ENCODE assay signal across 20 cellular contexts in genomic region chrX:9369802-9370291, GRCh38.
DNase-seq lines count a peak whose midpoint lies in the region; ATAC-seq, FAIRE-seq and TF ChIP-seq lines count a peak whose summit lies in the region.
"Had no signal": no experiment of that assay in that cellular context is flagged by ENCODE, and none has a peak within 500 bp of the region (broad histone marks: within the 10 kb centered on the region; RNA-seq: fewer than 3 reads in every experiment).

No MANE protein-coding gene starts in this region.

- intact Hi-C loops in activated naive CD4-positive, alpha-beta T cell treated with anti-CD3 and anti-CD28 coated beads for 36 hours (cut with micrococcal nuclease), result loop anchor here (1.0 kb wide), 1 partner anchor 29 kb away; no protein-coding TSS in a partner anchor

- no peaks in the 10 kb centered on the region for H3K36me3 Mint-ChIP-seq in activated naive CD4-positive, alpha-beta T cell treated with anti-CD3 and anti-CD28 coated beads for 36 hours (ENCODE audit: low read depth)
- H3K36me3 Mint-ChIP-seq in astrocyte (ENCODE audit: low read depth, unreplicated experiment), result no peaks in the 10 kb centered on the region
- H3K36me3 Mint-ChIP-seq in stimulated activated effector memory CD8-positive, alpha-beta T cell treated with anti-CD3 and anti-CD28 coated beads, Interleukin-12 subunit alpha, Interleukin-12 subunit beta, amount 100 ng/mL, for 72 hours, result no peaks in the 10 kb centered on the region
- H3K36me3 Mint-ChIP-seq: CD4-positive, alpha-beta memory T cell had no signal

- DNase-seq in activated naive CD4-positive, alpha-beta T cell treated with anti-CD3 and anti-CD28 coated beads for 36 hours, result peak; percentile 6
- no peak for DNase-seq in activated naive CD4-positive, alpha-beta T cell (lab: John Stamatoyannopoulos, UW)
- DNase-seq in RPMI7951 (ENCODE audit: low read depth) (peak; percentile 56), astrocyte (ENCODE audit: low read depth) (peak; percentile 52), GM13976 (ENCODE audit: low spot score) (no peak), NCI-H146 (lab: John Stamatoyannopoulos, UW) (no peak)
- DNase-seq in stimulated activated effector memory CD8-positive, alpha-beta T cell treated with anti-CD3 and anti-CD28 coated beads, Interleukin-12 subunit alpha, Interleukin-12 subunit beta, amount 100 ng/mL, for 72 hours (ENCODE audit: low spot score in 2 of 2), result no peak
- DNase-seq: CD4-positive, alpha-beta memory T cell; left colon; mucosa of descending colon; NCI-H2081 treated with DMSO at 0.1 percent for 48 hours; NCI-H526; PC-3; right lobe of liver had no signal

- H3K9me3 Mint-ChIP-seq in activated naive CD4-positive, alpha-beta T cell treated with anti-CD3 and anti-CD28 coated beads for 36 hours, result no peaks in the 10 kb centered on the region
- H3K9me3 Mint-ChIP-seq in astrocyte (ENCODE audit: unreplicated experiment), result no peaks in the 10 kb centered on the region
- no peaks in the 10 kb centered on the region for H3K9me3 Mint-ChIP-seq in stimulated activated effector memory CD8-positive, alpha-beta T cell treated with anti-CD3 and anti-CD28 coated beads, Interleukin-12 subunit alpha, Interleukin-12 subunit beta, amount 100 ng/mL, for 72 hours
- H3K9me3 Mint-ChIP-seq: CD4-positive, alpha-beta memory T cell had no signal

- H3K4me2 ChIP-seq in astrocyte (ENCODE audit: low read length), result no peak overlapping the region

- peaks cover 14% of the 10 kb centered on the region for H3K4me1 Mint-ChIP-seq in activated naive CD4-positive, alpha-beta T cell treated with anti-CD3 and anti-CD28 coated beads for 36 hours (ENCODE audit: low read depth)
- H3K4me1 Mint-ChIP-seq in astrocyte (ENCODE audit: low read depth, unreplicated experiment), result no peaks in the 10 kb centered on the region
- peaks cover 6% of the 10 kb centered on the region for H3K4me1 Mint-ChIP-seq in stimulated activated effector memory CD8-positive, alpha-beta T cell treated with anti-CD3 and anti-CD28 coated beads, Interleukin-12 subunit alpha, Interleukin-12 subunit beta, amount 100 ng/mL, for 72 hours

- H3K9me3 ChIP-seq in astrocyte (ENCODE audit: insufficient read depth, low read depth, low read length), result no peaks in the 10 kb centered on the region
- H3K9me3 ChIP-seq: mucosa of descending colon, right lobe of liver had no signal

- H3K27ac Mint-ChIP-seq in activated naive CD4-positive, alpha-beta T cell treated with anti-CD3 and anti-CD28 coated beads for 36 hours, result no peak overlapping the region
- no peak overlapping the region for H3K27ac Mint-ChIP-seq in astrocyte (ENCODE audit: unreplicated experiment)
- no peak overlapping the region for H3K27ac Mint-ChIP-seq in stimulated activated effector memory CD8-positive, alpha-beta T cell treated with anti-CD3 and anti-CD28 coated beads, Interleukin-12 subunit alpha, Interleukin-12 subunit beta, amount 100 ng/mL, for 72 hours

- no peaks in the 10 kb centered on the region for H4K20me1 ChIP-seq in astrocyte (ENCODE audit: insufficient read depth, low read length)

- H3K79me2 ChIP-seq in astrocyte (ENCODE audit: insufficient read depth, low read length), result no peaks in the 10 kb centered on the region

- CTCF ChIA-PET in activated naive CD4-positive, alpha-beta T cell treated with anti-CD3 and anti-CD28 coated beads for 36 hours (lab: Charles Lee), result no interaction called here

- no peaks in the 10 kb centered on the region for H3K4me1 ChIP-seq in astrocyte (ENCODE audit: insufficient read depth, low read length)

- no peak for FAIRE-seq in astrocyte (lab: Jason Lieb, UNC)
- FAIRE-seq: endometrium, TTC549, urothelium cell line had no signal

- no peaks in the 10 kb centered on the region for H3K36me3 ChIP-seq in astrocyte (ENCODE audit: insufficient read depth, low read length)
- H3K36me3 ChIP-seq: cardiac muscle cell, right lobe of liver had no signal

- no peak overlapping the region for H3K27ac ChIP-seq in astrocyte (ENCODE audit: low read depth, low read length)
- H3K27ac ChIP-seq: cardiac muscle cell, SK-N-MC had no signal

- H2AFZ ChIP-seq in astrocyte (ENCODE audit: low read depth, low read length), result no peak overlapping the region

- H3K4me3 ChIP-seq in astrocyte (ENCODE audit: insufficient read depth, low read depth, low read length), result no peak overlapping the region
- H3K4me3 ChIP-seq: cardiac muscle cell, mucosa of descending colon, right lobe of liver, SK-N-MC had no signal

- no peak overlapping the region for H3K4me3 Mint-ChIP-seq in activated naive CD4-positive, alpha-beta T cell treated with anti-CD3 and anti-CD28 coated beads for 36 hours
- no peak overlapping the region for H3K4me3 Mint-ChIP-seq in astrocyte (ENCODE audit: unreplicated experiment)
- peak overlapping the region; percentile 38 for H3K4me3 Mint-ChIP-seq in stimulated activated effector memory CD8-positive, alpha-beta T cell treated with anti-CD3 and anti-CD28 coated beads, Interleukin-12 subunit alpha, Interleukin-12 subunit beta, amount 100 ng/mL, for 72 hours

- ATAC-seq in stimulated activated effector memory CD8-positive, alpha-beta T cell treated with anti-CD3 and anti-CD28 coated beads, Interleukin-12 subunit alpha, Interleukin-12 subunit beta, amount 100 ng/mL, for 72 hours, result peak; percentile 57
- ATAC-seq in GM18520 (IDR thresholded peaks at IDR 0.05; ENCODE audit: unreplicated experiment), result no peak
- ATAC-seq: left colon, mucosa of descending colon, PC-3, right lobe of liver had no signal

- in situ Hi-C loops in GM13976 (cut with MboI; ENCODE audit: low sequenced_read_pairs, unreplicated experiment), result no loop called here

- H3K27me3 Mint-ChIP-seq in activated naive CD4-positive, alpha-beta T cell treated with anti-CD3 and anti-CD28 coated beads for 36 hours (ENCODE audit: low read depth), result no peaks in the 10 kb centered on the region
- H3K27me3 Mint-ChIP-seq in astrocyte (ENCODE audit: low read depth, unreplicated experiment), result peaks cover 8% of the 10 kb centered on the region
- H3K27me3 Mint-ChIP-seq: CD4-positive, alpha-beta memory T cell had no signal

- TF ChIP-seq CTCF in astrocyte (IDR thresholded peaks at IDR 0.05; ENCODE audit: insufficient read depth, low read depth, low read length) (no peak), GM13976 (IDR thresholded peaks at IDR 0.05; ENCODE audit: borderline replicate concordance, control extremely low read depth, extremely low read depth, insufficient read depth, missing control alignments) (no peak)

- no peak overlapping the region for H3K9ac ChIP-seq in astrocyte (ENCODE audit: low read length)

- no peaks in the 10 kb centered on the region for H3K27me3 ChIP-seq in astrocyte (ENCODE audit: insufficient read depth, low read length)
- H3K27me3 ChIP-seq: cardiac muscle cell, right lobe of liver had no signal

Comparison
In these comparisons a context has a peak if more than half of its experiments do, and no peak if none do; other contexts are left out.
1. DNase-seq: peak in activated naive CD4-positive, alpha-beta T cell treated with anti-CD3 and anti-CD28 coated beads for 36 hours (single experiment), RPMI7951 (single experiment) and astrocyte (single experiment); none in activated naive CD4-positive, alpha-beta T cell (0 of 4), stimulated activated effector memory CD8-positive, alpha-beta T cell treated with anti-CD3 and anti-CD28 coated beads, Interleukin-12 subunit alpha, Interleukin-12 subunit beta, amount 100 ng/mL, for 72 hours (0 of 2), GM13976 (single experiment) and NCI-H146 (single experiment).